ENCODE assay signal across 8 cellular contexts in genomic region chr7:16753102-16753931, GRCh38. TPM values are rescaled to one million over a fixed set of nuclear protein-coding genes. Genes with fewer than 3 reads are reported as not detected.
DNase-seq lines count a peak whose midpoint lies in the region; ATAC-seq and TF ChIP-seq lines count a peak whose summit lies in the region.

TSPAN13 (plus strand) TSS chr7:16753755; CDS start chr7:16753968, 213 bp downstream.

- no peaks in the 10 kb centered on the region for H3K36me3 Mint-ChIP-seq in CD8-positive, alpha-beta T cell
- H3K36me3 Mint-ChIP-seq in activated naive CD4-positive, alpha-beta T cell treated with anti-CD3 and anti-CD28 coated beads, Interleukin-2, amount 50 U/mL, for 24 hours, result peaks cover 2% of the 10 kb centered on the region
- peaks cover 2% of the 10 kb centered on the region for H3K36me3 Mint-ChIP-seq in neural progenitor cell

- peak; percentile 80 for ATAC-seq in CD8-positive, alpha-beta T cell
- ATAC-seq in GM21717 (IDR thresholded peaks at IDR 0.05; ENCODE audit: unreplicated experiment), result peak; percentile 87

- no peaks in the 10 kb centered on the region for H3K9me3 ChIP-seq in CD8-positive, alpha-beta T cell (ENCODE audit: low read length)
- H3K9me3 ChIP-seq in MM.1S (replicated peaks; ENCODE audit: insufficient read depth, low read length) (no peaks in the 10 kb centered on the region), neural progenitor cell (ENCODE audit: low read depth) (no peaks in the 10 kb centered on the region)

- peak within 1 kb of the TSS; percentile 37; the same call in 1 of the 2 replicates for H3K9ac ChIP-seq in MM.1S (ENCODE audit: low read length)
- H3K9ac ChIP-seq in neural progenitor cell, result peak within 1 kb of the TSS; percentile 29

- H4K20me1 ChIP-seq in MM.1S (ENCODE audit: insufficient read depth, low read length) (no peaks in the 10 kb centered on the region), neural progenitor cell (ENCODE audit: low read depth) (no peaks in the 10 kb centered on the region)

- no peaks in the 10 kb centered on the region for H3K9me3 Mint-ChIP-seq in CD8-positive, alpha-beta T cell
- H3K9me3 Mint-ChIP-seq in activated naive CD4-positive, alpha-beta T cell treated with anti-CD3 and anti-CD28 coated beads, Interleukin-2, amount 50 U/mL, for 24 hours, result no peaks in the 10 kb centered on the region
- H3K9me3 Mint-ChIP-seq in neural progenitor cell, result no peaks in the 10 kb centered on the region

- H3K27me3 ChIP-seq in CD8-positive, alpha-beta T cell (ENCODE audit: insufficient read depth, low read length), result peaks cover 10% of the 10 kb centered on the region
- H3K27me3 ChIP-seq in MM.1S (replicated peaks; ENCODE audit: insufficient read depth, low read length) (no peaks in the 10 kb centered on the region), neural progenitor cell (peaks cover 15% of the 10 kb centered on the region)

- peak within 1 kb of the TSS; percentile 85 for H3K4me2 ChIP-seq in MM.1S (ENCODE audit: low read depth, low read length)
- H3K4me2 ChIP-seq in neural progenitor cell, result peak within 1 kb of the TSS; percentile 79

- CTCF ChIA-PET in CD8-positive, alpha-beta T cell (lab: Charles Lee), result no interaction called here
- CTCF ChIA-PET in RWPE1 (lab: Yijun Ruan, JAX), result interaction anchor here (1.0 kb wide), 1 partner anchor 48 kb away, joined by 4 read pairs; no protein-coding TSS in a partner anchor

- no peaks in the 10 kb centered on the region for H3K36me3 ChIP-seq in CD8-positive, alpha-beta T cell (ENCODE audit: insufficient read depth, low read length)
- H3K36me3 ChIP-seq in MM.1S (replicated peaks; ENCODE audit: insufficient read depth, low read length) (no peaks in the 10 kb centered on the region), neural progenitor cell (no peaks in the 10 kb centered on the region)

- TF ChIP-seq CTCF in CD8-positive, alpha-beta T cell (IDR thresholded peaks at IDR 0.05), result no peak
- TF ChIP-seq CTCF in MM.1S (IDR thresholded peaks at IDR 0.05; ENCODE audit: low read length) (no peak), RWPE1 (conservative IDR thresholded peaks at IDR 0.05; ENCODE audit: low read depth) (no peak), neural progenitor cell (IDR thresholded peaks at IDR 0.05) (no peak)

- H3K79me2 ChIP-seq in MM.1S (ENCODE audit: low read length) (no peaks in the 10 kb centered on the region), neural progenitor cell (ENCODE audit: low read depth) (peaks cover 30% of the 10 kb centered on the region)

- H3K4me1 Mint-ChIP-seq in CD8-positive, alpha-beta T cell (ENCODE audit: low read depth), result peaks cover 15% of the 10 kb centered on the region
- H3K4me1 Mint-ChIP-seq in activated naive CD4-positive, alpha-beta T cell treated with anti-CD3 and anti-CD28 coated beads, Interleukin-2, amount 50 U/mL, for 24 hours, result peaks cover 11% of the 10 kb centered on the region
- peaks cover 36% of the 10 kb centered on the region for H3K4me1 Mint-ChIP-seq in neural progenitor cell

- no peak within 1 kb of the TSS for H3K27ac ChIP-seq in CD8-positive, alpha-beta T cell (ENCODE audit: low read depth, low read length)
- H3K27ac ChIP-seq in MM.1S (ENCODE audit: low read length) (no peak within 1 kb of the TSS), RWPE1 (peak within 1 kb of the TSS; percentile 7; the same call in 1 of the 2 replicates), neural progenitor cell (no peak within 1 kb of the TSS), substantia nigra (ENCODE audit: low read depth, low read length, poor library complexity, severe bottlenecking) (no peak within 1 kb of the TSS)

- H3K9me2 ChIP-seq in MM.1S (replicated peaks; ENCODE audit: insufficient read depth, low read length), result no peaks in the 10 kb centered on the region

- H3F3A ChIP-seq in MM.1S (ENCODE audit: insufficient read depth, low read length) (no peaks in the 10 kb centered on the region), neural progenitor cell (ENCODE audit: low read depth) (peaks cover 9% of the 10 kb centered on the region)

- H3K27me3 Mint-ChIP-seq in CD8-positive, alpha-beta T cell (ENCODE audit: low read depth), result peaks cover 27% of the 10 kb centered on the region
- H3K27me3 Mint-ChIP-seq in activated naive CD4-positive, alpha-beta T cell treated with anti-CD3 and anti-CD28 coated beads, Interleukin-2, amount 50 U/mL, for 24 hours, result peaks cover 31% of the 10 kb centered on the region
- H3K27me3 Mint-ChIP-seq in neural progenitor cell (ENCODE audit: insufficient read depth, low read depth), result peaks cover 10% of the 10 kb centered on the region

- peak in 6 of 7 experiments; percentile 4 to 41 (median 28) for DNase-seq in CD8-positive, alpha-beta T cell
- DNase-seq in MM.1S (peak; percentile 89), RWPE1 (ENCODE audit: low spot score) (peak; percentile 95), globus pallidus (ENCODE audit: low spot score) (peak; percentile 26), neural progenitor cell (ENCODE audit: low spot score) (peak; percentile 96), substantia nigra (lab: John Stamatoyannopoulos, UW) (peak in 37 of 49 donors; percentile 2 to 92 (median 23))

- peaks cover 8% of the 10 kb centered on the region for H3K4me1 ChIP-seq in CD8-positive, alpha-beta T cell (ENCODE audit: insufficient read depth, low read length)
- no peaks in the 10 kb centered on the region for H3K4me1 ChIP-seq in MM.1S (ENCODE audit: low read length)
- peaks cover 6% of the 10 kb centered on the region for H3K4me1 ChIP-seq in neural progenitor cell

- H3K27ac Mint-ChIP-seq in CD8-positive, alpha-beta T cell, result no peak within 1 kb of the TSS
- peak within 1 kb of the TSS; percentile 13 for H3K27ac Mint-ChIP-seq in activated naive CD4-positive, alpha-beta T cell treated with anti-CD3 and anti-CD28 coated beads, Interleukin-2, amount 50 U/mL, for 24 hours
- peak within 1 kb of the TSS; percentile 70 for H3K27ac Mint-ChIP-seq in neural progenitor cell

- peak within 1 kb of the TSS; percentile 58 for H3K4me3 ChIP-seq in CD8-positive, alpha-beta T cell (ENCODE audit: low read depth, low read length)
- H3K4me3 ChIP-seq in MM.1S (ENCODE audit: low read length) (peak within 1 kb of the TSS; percentile 71), neural progenitor cell (peak within 1 kb of the TSS; percentile 85)

- POLR2A ChIA-PET in CD8-positive, alpha-beta T cell (lab: Charles Lee), result no interaction called here
- POLR2A ChIA-PET in RWPE1 (lab: Yijun Ruan, JAX; ENCODE audit: low non-redundant PET), result no interaction called here

- H2AFZ ChIP-seq in MM.1S (ENCODE audit: low read length) (peak within 1 kb of the TSS; percentile 94), neural progenitor cell (replicated peaks) (peak within 1 kb of the TSS; percentile 98)

- peak within 1 kb of the TSS; percentile 82 for H3K4me3 Mint-ChIP-seq in CD8-positive, alpha-beta T cell
- H3K4me3 Mint-ChIP-seq in activated naive CD4-positive, alpha-beta T cell treated with anti-CD3 and anti-CD28 coated beads, Interleukin-2, amount 50 U/mL, for 24 hours, result peak within 1 kb of the TSS; percentile 81
- peak within 1 kb of the TSS; percentile 97 for H3K4me3 Mint-ChIP-seq in neural progenitor cell

- intact Hi-C loops in CD8-positive, alpha-beta T cell (cut with DNase I, micrococcal nuclease), result no loop called here

RNA-seq across cellular contexts. Expression of gene TSPAN13, which starts in this region (rescaled TPM):
- under 1 TPM; 0.49 to 0.69 TPM for total RNA-seq in CD8-positive, alpha-beta T cell
- total RNA-seq in neural progenitor cell (ENCODE audit: low replicate concordance), result 25.6 and 41.2 TPM in 2 replicates

Comparison
In these comparisons a context has a peak if more than half of its experiments do, and no peak if none do; other contexts are left out.
1. RNA of gene TSPAN13 (total RNA-seq): 25.6 to 41.2 TPM in neural progenitor cell; 0.49 to 0.69 TPM in CD8-positive, alpha-beta T cell; every median in the first group is over 10 times any median in the second.
2. Peak in DNase-seq, ATAC-seq and H3K4me3 ChIP-seq in CD8-positive, alpha-beta T cell; RNA of the gene not detected or under 1 TPM.
3. DNase-seq: peak in every context shown above with its lines; median percentile 96 in neural progenitor cell; 95 in RWPE1; 89 in MM.1S; 28 in CD8-positive, alpha-beta T cell; 26 in globus pallidus; 23 in substantia nigra.
4. Peak in every context shown above with its lines, with median percentiles within 50 percentile points of each other: H3K4me3 ChIP-seq and H3K4me3 Mint-ChIP-seq.